In the genomic region with DNA sequence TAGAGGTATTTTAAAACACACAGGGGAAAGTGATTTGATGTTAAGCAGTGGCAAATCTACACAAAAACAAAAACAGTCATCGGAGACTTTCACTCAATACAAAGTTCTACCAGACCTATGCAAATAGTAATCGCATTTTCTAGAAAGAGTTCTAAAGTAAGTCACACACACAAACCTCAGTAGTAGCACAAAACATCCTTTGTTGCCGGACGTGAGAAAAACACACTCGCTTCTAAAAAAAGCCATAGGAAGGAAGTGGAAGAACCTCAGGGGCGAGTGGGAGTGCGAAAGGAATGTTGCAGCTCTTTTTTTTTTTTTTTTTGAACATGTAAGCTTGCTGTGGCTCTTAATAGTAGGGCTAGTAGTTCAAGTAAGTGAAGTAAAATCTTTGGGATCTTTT, we compare ENCODE assay signal across 8 cellular contexts.
DNase-seq lines count a peak whose midpoint lies in the region; ATAC-seq and TF ChIP-seq lines count a peak whose summit lies in the region.

No MANE protein-coding gene starts in this region.

- H3K4me1 ChIP-seq in CD4-positive, CD25-positive, alpha-beta regulatory T cell (ENCODE audit: control insufficient read depth, insufficient read depth, low read length, poor library complexity, severe bottlenecking), result peaks cover 66% of the 10 kb centered on the region
- peaks cover 58 to 78% of the 10 kb centered on the region in 2 donors for H3K4me1 ChIP-seq in naive thymus-derived CD4-positive, alpha-beta T cell (ENCODE audit: control insufficient read depth in 2 of 2, insufficient read depth in 2 of 2, low read length in 2 of 2)
- H3K4me1 ChIP-seq in sigmoid colon, result peaks cover 0 to 33% (median 13%) of the 10 kb centered on the region in 4 donors

- no peaks in the 10 kb centered on the region for H3K9me3 ChIP-seq in CD4-positive, CD25-positive, alpha-beta regulatory T cell (ENCODE audit: control insufficient read depth in 2 of 2, low read length in 2 of 2)
- H3K9me3 ChIP-seq in naive thymus-derived CD4-positive, alpha-beta T cell (ENCODE audit: control insufficient read depth in 2 of 3, low read length in 3 of 3), result no peaks in the 10 kb centered on the region
- H3K9me3 ChIP-seq in WERI-Rb-1 (ENCODE audit: severe bottlenecking) (no peaks in the 10 kb centered on the region), sigmoid colon (no peaks in the 10 kb centered on the region)

- no peaks in the 10 kb centered on the region for H3K27me3 Mint-ChIP-seq in CD4-positive, CD25-positive, alpha-beta regulatory T cell
- H3K27me3 Mint-ChIP-seq in naive thymus-derived CD4-positive, alpha-beta T cell, result no peaks in the 10 kb centered on the region

- H3K9me3 Mint-ChIP-seq in CD4-positive, CD25-positive, alpha-beta regulatory T cell, result peaks cover 0 to 1% (median 0%) of the 10 kb centered on the region in 7 donors
- H3K9me3 Mint-ChIP-seq in naive thymus-derived CD4-positive, alpha-beta T cell, result peaks cover 0 to 5% (median 0%) of the 10 kb centered on the region in 11 donors

- 34 to 79% methylated on average over 7 of the region's 7 CpGs for WGBS in sigmoid colon, 2 donors

- H3K27ac ChIP-seq in CD4-positive, CD25-positive, alpha-beta regulatory T cell (ENCODE audit: insufficient read depth, low read length, poor library complexity, severe bottlenecking), result peak overlapping the region; percentile 62
- H3K27ac ChIP-seq in naive thymus-derived CD4-positive, alpha-beta T cell (ENCODE audit: low read depth, low read length), result peak overlapping the region; percentile 77
- H3K27ac ChIP-seq in WERI-Rb-1, result no peak overlapping the region
- peak overlapping the region in 1 of 4 donors; percentile 10 for H3K27ac ChIP-seq in sigmoid colon

- peaks cover 17% of the 10 kb centered on the region for H3K36me3 Mint-ChIP-seq in CD4-positive, CD25-positive, alpha-beta regulatory T cell
- peaks cover 5 to 32% (median 25%) of the 10 kb centered on the region in 5 donors for H3K36me3 Mint-ChIP-seq in naive thymus-derived CD4-positive, alpha-beta T cell

- CTCF ChIA-PET in naive thymus-derived CD4-positive, alpha-beta T cell (lab: Charles Lee), result interaction anchor here (0.6 to 2.0 kb wide), 2 partner anchors 38 to 89 kb away, joined by 3 to 9 read pairs; a partner anchor contains a TSS

- ATAC-seq in CD4-positive, CD25-positive, alpha-beta regulatory T cell (ENCODE audit: low read depth in 2 of 2), result peak; percentile 37 to 53
- ATAC-seq in GM19438 (IDR thresholded peaks at IDR 0.05; ENCODE audit: low read depth, unreplicated experiment), result peak; percentile 55
- ATAC-seq in HG03520 (IDR thresholded peaks at IDR 0.05; ENCODE audit: unreplicated experiment), result peak; percentile 41
- peak; percentile 32 for ATAC-seq in naive thymus-derived CD4-positive, alpha-beta T cell

- peak overlapping the region; percentile 69 to 77 (median 74) for H3K4me3 Mint-ChIP-seq in CD4-positive, CD25-positive, alpha-beta regulatory T cell
- peak overlapping the region; percentile 74 to 87 (median 81) for H3K4me3 Mint-ChIP-seq in naive thymus-derived CD4-positive, alpha-beta T cell

- TF ChIP-seq POLR2A in sigmoid colon (IDR thresholded peaks at IDR 0.05), result no peak

- TF ChIP-seq CTCF in astrocyte of the cerebellum (IDR thresholded peaks at IDR 0.05; ENCODE audit: low read depth, low read length, missing control alignments), result no peak
- no peak for TF ChIP-seq CTCF in WERI-Rb-1 (IDR thresholded peaks at IDR 0.05; ENCODE audit: low read depth, low read length)
- TF ChIP-seq CTCF in sigmoid colon (IDR thresholded peaks at IDR 0.05), result no peak

- no peak for TF ChIP-seq EP300 in sigmoid colon (IDR thresholded peaks at IDR 0.05)

- peak overlapping the region; percentile 73 to 97 (median 85) for H3K27ac Mint-ChIP-seq in CD4-positive, CD25-positive, alpha-beta regulatory T cell
- H3K27ac Mint-ChIP-seq in naive thymus-derived CD4-positive, alpha-beta T cell, result peak overlapping the region; percentile 87 to 100 (median 96)

- POLR2A ChIA-PET in naive thymus-derived CD4-positive, alpha-beta T cell (lab: Charles Lee), result interaction anchor here (0.7 to 5.1 kb wide), 9 partner anchors 11 to 89 kb away, joined by 3 to 51 read pairs (median 4); a partner anchor contains a TSS

- H3K4me3 ChIP-seq in CD4-positive, CD25-positive, alpha-beta regulatory T cell (ENCODE audit: low read depth, low read length), result peak overlapping the region; percentile 75
- H3K4me3 ChIP-seq in astrocyte of the cerebellum (ENCODE audit: low read depth, low read length), result no peak overlapping the region
- H3K4me3 ChIP-seq in naive thymus-derived CD4-positive, alpha-beta T cell (ENCODE audit: low read length), result peak overlapping the region; percentile 40
- no peak overlapping the region for H3K4me3 ChIP-seq in WERI-Rb-1 (ENCODE audit: low read depth, low read length)
- no peak overlapping the region for H3K4me3 ChIP-seq in sigmoid colon

- in situ Hi-C loops in astrocyte of the cerebellum (cut with HindIII; ENCODE audit: low sequenced_read_pairs), result no loop called here

- H3K27me3 ChIP-seq in CD4-positive, CD25-positive, alpha-beta regulatory T cell (ENCODE audit: control insufficient read depth, insufficient read depth, low read length), result no peaks in the 10 kb centered on the region
- no peaks in the 10 kb centered on the region for H3K27me3 ChIP-seq in naive thymus-derived CD4-positive, alpha-beta T cell (ENCODE audit: control insufficient read depth in 2 of 2, insufficient read depth in 2 of 2, low read length in 2 of 2)
- H3K27me3 ChIP-seq in WERI-Rb-1 (ENCODE audit: insufficient read depth, low read depth, severe bottlenecking) (no peaks in the 10 kb centered on the region), sigmoid colon (no peaks in the 10 kb centered on the region)

- H3K36me3 ChIP-seq in CD4-positive, CD25-positive, alpha-beta regulatory T cell (ENCODE audit: control insufficient read depth, insufficient read depth, low read length), result no peaks in the 10 kb centered on the region
- no peaks in the 10 kb centered on the region for H3K36me3 ChIP-seq in naive thymus-derived CD4-positive, alpha-beta T cell (ENCODE audit: control insufficient read depth in 2 of 3, insufficient read depth in 3 of 3, low read length in 3 of 3)
- peaks cover 8% of the 10 kb centered on the region for H3K36me3 ChIP-seq in WERI-Rb-1
- H3K36me3 ChIP-seq in sigmoid colon, result no peaks in the 10 kb centered on the region

- intact Hi-C loops in naive thymus-derived CD4-positive, alpha-beta T cell (cut with micrococcal nuclease), result loop anchor here (1.0 to 10.0 kb wide), 3 partner anchors 8 to 569 kb away; no protein-coding TSS in a partner anchor
- intact Hi-C loops in sigmoid colon (cut with DNase I), result no loop called here

- H3K4me1 Mint-ChIP-seq in CD4-positive, CD25-positive, alpha-beta regulatory T cell, result peaks cover 57 to 91% (median 75%) of the 10 kb centered on the region in 4 donors
- H3K4me1 Mint-ChIP-seq in naive thymus-derived CD4-positive, alpha-beta T cell, result peaks cover 62 to 99% (median 94%) of the 10 kb centered on the region in 7 donors

- peak in 1 of 3 donors; percentile 71 for DNase-seq in CD4-positive, CD25-positive, alpha-beta regulatory T cell
- peak; percentile 29 for DNase-seq in astrocyte of the cerebellum (ENCODE audit: low read depth)
- DNase-seq in naive thymus-derived CD4-positive, alpha-beta T cell, result peak in 7 of 9 donors; percentile 32 to 64 (median 43)
- no peak for DNase-seq in WERI-Rb-1
- no peak for DNase-seq in stimulated activated CD4-positive, alpha-beta T cell treated with anti-CD3 and anti-CD28 coated beads, Interleukin-12 subunit alpha, Interleukin-12 subunit beta, amount 100 ng/mL, for 4 hours
- DNase-seq in sigmoid colon, result no peak

Comparison
In these comparisons a context has a peak if more than half of its experiments do, and no peak if none do; other contexts are left out.
1. DNase-seq: peak in astrocyte of the cerebellum (single experiment) and naive thymus-derived CD4-positive, alpha-beta T cell (7 of 9); none in WERI-Rb-1 (single experiment), stimulated activated CD4-positive, alpha-beta T cell treated with anti-CD3 and anti-CD28 coated beads, Interleukin-12 subunit alpha, Interleukin-12 subunit beta, amount 100 ng/mL, for 4 hours (single experiment) and sigmoid colon (single experiment).
2. H3K4me3 ChIP-seq: peak in CD4-positive, CD25-positive, alpha-beta regulatory T cell (single experiment) and naive thymus-derived CD4-positive, alpha-beta T cell (single experiment); none in astrocyte of the cerebellum (single experiment), WERI-Rb-1 (single experiment) and sigmoid colon (0 of 4).
3. Peak in every context shown above with its lines, with median percentiles within 50 percentile points of each other: ATAC-seq.